Comparison of ENCODE assay signal across 12 cellular contexts in the genomic region with DNA sequence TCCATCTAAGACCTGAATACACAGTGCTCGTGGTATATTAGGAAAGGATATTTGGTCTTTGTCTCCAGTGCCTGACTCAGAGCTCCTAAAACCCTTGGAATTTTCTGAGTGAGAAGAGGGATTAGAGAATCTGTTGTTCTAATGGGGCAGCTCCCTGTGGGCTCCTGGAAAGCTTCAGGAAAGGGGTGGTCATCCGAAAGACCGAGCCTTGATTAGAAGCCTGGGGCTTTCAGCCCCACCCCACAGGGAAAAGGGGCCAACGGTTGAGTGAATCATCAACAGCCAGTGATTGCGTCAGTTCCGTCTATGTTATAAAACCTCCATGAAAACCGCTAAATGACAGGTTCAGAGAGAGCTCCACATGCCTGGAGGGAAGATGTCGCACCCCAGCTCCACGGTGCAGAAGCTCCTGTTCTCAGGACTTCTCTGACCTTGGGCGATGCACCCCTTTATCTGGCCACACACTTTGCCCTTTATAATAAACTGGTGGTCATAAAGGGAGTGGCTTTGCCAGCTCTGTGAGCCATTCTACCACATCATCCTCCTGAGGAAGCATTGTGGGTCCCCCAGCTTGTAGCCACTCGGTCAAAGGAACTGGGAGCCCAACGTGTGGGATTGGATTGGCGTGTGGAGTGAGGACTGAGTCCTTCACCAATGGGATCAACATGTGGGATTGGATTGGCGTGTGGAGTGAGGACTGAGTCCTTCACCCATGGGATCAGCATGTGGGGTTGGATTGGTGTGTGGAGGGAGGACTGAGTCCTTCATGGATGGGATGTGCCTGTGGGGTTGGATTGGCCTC.
DNase-seq lines count a peak whose midpoint lies in the region; ATAC-seq, FAIRE-seq and TF ChIP-seq lines count a peak whose summit lies in the region.
"Had no signal": no experiment of that assay in that cellular context is flagged by ENCODE, and none has a peak within 500 bp of the region (broad histone marks: within the 10 kb centered on the region; RNA-seq: fewer than 3 reads in every experiment).

No MANE protein-coding gene starts in this region.

- H3K4me1 ChIP-seq in RWPE2 (ENCODE audit: insufficient read depth, poor library complexity, severe bottlenecking) (peaks cover 20% of the 10 kb centered on the region), pancreas (no peaks in the 10 kb centered on the region)

- H3K27me3 ChIP-seq in RWPE2 (ENCODE audit: insufficient read depth, poor library complexity, severe bottlenecking) (no peaks in the 10 kb centered on the region), pancreas (no peaks in the 10 kb centered on the region)

- H3K9me3 ChIP-seq in RWPE2 (ENCODE audit: severe bottlenecking), result no peaks in the 10 kb centered on the region
- no peaks in the 10 kb centered on the region for H3K9me3 ChIP-seq in pancreas

- intact Hi-C loops in pancreas (cut with DNase I), result no loop called here

- H3K4me3 ChIP-seq in RWPE2 (ENCODE audit: severe bottlenecking) (no peak overlapping the region), pancreas (no peak overlapping the region)

- WGBS in pancreas, 2 donors, result 83 to 87% methylated on average over 14 of the region's 14 CpGs

- ATAC-seq in RWPE2 (ENCODE audit: low read depth) (peak; percentile 94), pancreas (no peak)

- FAIRE-seq in pancreas (lab: Jason Lieb, UNC), result no peak

- H3K36me3 ChIP-seq in RWPE2 (ENCODE audit: low read depth), result no peaks in the 10 kb centered on the region
- no peaks in the 10 kb centered on the region for H3K36me3 ChIP-seq in pancreas

- peak; percentile 60 for DNase-seq in LHCN-M2 (ENCODE audit: low read depth)
- DNase-seq in RWPE2 (ENCODE audit: low spot score), result peak; percentile 85
- DNase-seq in foreskin melanocyte, result peak; percentile 61
- peak; percentile 36 for DNase-seq in stromal cell of bone marrow (ENCODE audit: low read depth)
- no peak for DNase-seq in KG1 (lab: John Stamatoyannopoulos, UW)
- DNase-seq in DMS 273 (lab: John Stamatoyannopoulos, UW; ENCODE audit: unreplicated experiment), result no peak
- no peak for DNase-seq in pancreas
- no peak for DNase-seq in SKM-1 treated with dmso at 0.1 percent for 144 hours (lab: John Stamatoyannopoulos, UW; ENCODE audit: unreplicated experiment)
- DNase-seq: activated naive CD4-positive, alpha-beta T cell treated with anti-CD3 and anti-CD28 coated beads, Interleukin-2, amount 50 U/mL, for 16 hours; cerebellar nuclear complex; NCI-H446; SIG-M5 had no signal

- H3K27ac ChIP-seq in RWPE2 (ENCODE audit: poor library complexity, severe bottlenecking), result peak overlapping the region; percentile 46
- no peak overlapping the region for H3K27ac ChIP-seq in pancreas

- TF ChIP-seq CTCF in RWPE2 (IDR thresholded peaks at IDR 0.05; ENCODE audit: poor library complexity, severe bottlenecking), result no peak
- no peak for TF ChIP-seq CTCF in pancreas (IDR thresholded peaks at IDR 0.05)

Comparison
In these comparisons a context has a peak if more than half of its experiments do, and no peak if none do; other contexts are left out.
1. DNase-seq: peak in LHCN-M2 (single experiment), RWPE2 (single experiment), foreskin melanocyte (single experiment) and stromal cell of bone marrow (single experiment); none in KG1 (single experiment), DMS 273 (single experiment), pancreas (0 of 6) and SKM-1 treated with dmso at 0.1 percent for 144 hours (single experiment).